In the genomic region with DNA sequence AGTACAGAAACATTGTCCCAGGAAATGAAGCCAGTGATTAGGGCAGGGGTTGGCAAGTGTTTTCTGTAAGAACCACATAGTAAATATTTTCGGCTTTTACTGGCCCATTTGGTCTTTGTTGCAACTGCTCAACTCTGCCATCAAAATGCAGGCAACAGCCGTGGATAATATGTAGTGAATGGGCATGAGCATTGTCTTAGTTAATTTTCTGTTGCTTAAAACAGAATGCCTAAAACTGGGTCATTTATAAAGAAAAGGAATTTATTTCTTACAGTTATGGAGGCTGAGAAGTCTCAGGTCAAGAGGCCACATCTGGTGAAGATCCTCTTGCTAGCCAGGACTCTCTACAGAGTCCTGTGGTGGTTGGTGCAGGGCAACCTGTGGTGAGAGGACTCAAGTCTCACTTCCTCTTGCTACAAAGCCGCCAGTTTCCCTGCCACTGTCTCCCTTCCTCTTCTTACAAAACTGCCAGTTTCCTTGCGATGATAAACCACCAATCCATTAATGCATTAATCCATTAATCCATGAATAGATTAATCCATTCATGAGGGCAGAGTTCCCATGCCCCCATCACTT, we compare ENCODE assay signal across 8 cellular contexts.
DNase-seq lines count a peak whose midpoint lies in the region; ATAC-seq lines count a peak whose summit lies in the region.

No MANE protein-coding gene starts in this region.

- no peak overlapping the region for H3K27ac Mint-ChIP-seq in stimulated activated naive CD8-positive, alpha-beta T cell treated with anti-CD3 and anti-CD28 coated beads, Interleukin-15, amount 100 ng/mL, for 72 hours

- peak; percentile 49 for ATAC-seq in stimulated activated naive CD8-positive, alpha-beta T cell treated with anti-CD3 and anti-CD28 coated beads, Interleukin-15, Interleukin-2, amounts not matched to agents 100 U/mL and 50 U/mL, for 24 hours
- no peak for ATAC-seq in stimulated activated naive CD8-positive, alpha-beta T cell treated with anti-CD3 and anti-CD28 coated beads, Interleukin-15, amount 100 ng/mL, for 72 hours
- ATAC-seq in HG03095 (IDR thresholded peaks at IDR 0.05; ENCODE audit: unreplicated experiment), result peak; percentile 85
- no peak for ATAC-seq in activated CD4-positive, CD25-positive, alpha-beta regulatory T cell treated with anti-CD3 and anti-CD28 coated beads, Interleukin-2, amount 50 U/mL, for 24 hours

- H3K4me3 Mint-ChIP-seq in stimulated activated naive CD8-positive, alpha-beta T cell treated with anti-CD3 and anti-CD28 coated beads, Interleukin-15, amount 100 ng/mL, for 72 hours, result no peak overlapping the region

- no peaks in the 10 kb centered on the region for H3K9me3 Mint-ChIP-seq in stimulated activated naive CD8-positive, alpha-beta T cell treated with anti-CD3 and anti-CD28 coated beads, Interleukin-15, amount 100 ng/mL, for 72 hours

- H3K4me1 Mint-ChIP-seq in stimulated activated naive CD8-positive, alpha-beta T cell treated with anti-CD3 and anti-CD28 coated beads, Interleukin-15, amount 100 ng/mL, for 72 hours, result peaks cover 5% of the 10 kb centered on the region

- H3K27me3 Mint-ChIP-seq in stimulated activated naive CD8-positive, alpha-beta T cell treated with anti-CD3 and anti-CD28 coated beads, Interleukin-15, amount 100 ng/mL, for 72 hours, result no peaks in the 10 kb centered on the region

- DNase-seq in stimulated activated naive CD8-positive, alpha-beta T cell treated with anti-CD3 and anti-CD28 coated beads, Interleukin-15, Interleukin-2, amounts not matched to agents 100 U/mL and 50 U/mL, for 24 hours, result no peak
- DNase-seq in stimulated activated naive CD8-positive, alpha-beta T cell treated with anti-CD3 and anti-CD28 coated beads, Interleukin-15, amount 100 ng/mL, for 72 hours, result no peak
- peak; percentile 92 for DNase-seq in SIG-M5 treated with dmso at 0.1 percent for 504 hours (lab: John Stamatoyannopoulos, UW; ENCODE audit: unreplicated experiment)
- no peak for DNase-seq in NCI-H1417 (lab: John Stamatoyannopoulos, UW)
- no peak for DNase-seq in iPS-NIHi11 (ENCODE audit: low spot score)
- no peak for DNase-seq in NCI-H2227 (lab: John Stamatoyannopoulos, UW; ENCODE audit: unreplicated experiment)

Comparison
In these comparisons a context has a peak if more than half of its experiments do, and no peak if none do; other contexts are left out.
1. ATAC-seq: peak in stimulated activated naive CD8-positive, alpha-beta T cell treated with anti-CD3 and anti-CD28 coated beads, Interleukin-15, Interleukin-2, amounts not matched to agents 100 U/mL and 50 U/mL, for 24 hours (single experiment) and HG03095 (single experiment); none in stimulated activated naive CD8-positive, alpha-beta T cell treated with anti-CD3 and anti-CD28 coated beads, Interleukin-15, amount 100 ng/mL, for 72 hours (single experiment) and activated CD4-positive, CD25-positive, alpha-beta regulatory T cell treated with anti-CD3 and anti-CD28 coated beads, Interleukin-2, amount 50 U/mL, for 24 hours (0 of 2).